ENCODE assay signal across 9 cellular contexts in the genomic region with DNA sequence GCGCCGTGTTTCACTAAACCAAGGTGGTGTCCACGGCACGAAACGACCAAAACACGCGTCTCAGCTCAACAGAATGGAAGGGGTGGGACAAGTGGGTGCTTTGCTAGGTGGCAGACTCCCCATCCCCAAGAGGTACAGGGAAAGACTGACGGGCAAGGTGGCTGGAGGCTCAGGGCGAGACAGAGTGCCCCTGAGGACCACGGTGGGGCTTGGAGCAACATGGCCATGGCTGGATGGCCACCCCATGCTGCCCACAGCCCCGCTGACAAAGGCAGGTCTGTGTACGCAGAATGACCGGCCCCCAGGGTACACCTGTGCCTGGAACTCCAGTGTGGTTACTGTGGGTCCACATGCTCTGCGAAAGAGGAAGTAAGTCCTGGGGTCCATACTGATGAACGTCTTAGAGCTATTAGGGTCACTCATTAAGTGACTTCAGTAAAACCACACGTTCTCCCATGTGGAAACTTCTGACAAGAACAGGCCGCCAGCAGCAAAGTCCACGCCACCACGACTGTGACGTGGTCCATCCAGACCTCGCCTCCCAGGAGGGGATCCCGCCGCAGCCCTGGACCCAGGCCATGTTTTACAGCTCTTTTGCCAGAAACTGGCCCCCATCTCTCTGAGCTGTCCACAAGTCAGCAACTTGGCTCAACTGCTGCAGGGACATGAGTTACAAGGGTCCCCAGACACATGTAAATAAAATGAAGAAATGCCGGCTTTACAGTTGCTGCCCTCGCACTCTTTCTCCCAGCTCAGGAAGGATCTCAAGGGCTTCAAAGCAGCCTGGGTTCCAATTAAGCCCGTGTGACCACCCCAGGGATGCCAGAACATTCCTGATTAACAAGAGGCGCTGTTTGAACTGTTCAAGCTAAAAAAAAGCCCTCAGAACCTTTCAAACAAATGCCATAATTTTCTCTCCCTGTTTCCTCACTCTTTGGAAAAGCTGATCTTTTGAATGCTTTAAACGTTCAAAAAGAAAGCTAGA.
DNase-seq lines count a peak whose midpoint lies in the region; ATAC-seq and TF ChIP-seq lines count a peak whose summit lies in the region.
"Had no signal": no experiment of that assay in that cellular context is flagged by ENCODE, and none has a peak within 500 bp of the region (broad histone marks: within the 10 kb centered on the region; RNA-seq: fewer than 3 reads in every experiment).

No MANE protein-coding gene starts in this region.

- H3K9me3 ChIP-seq in mucosa of descending colon, result no peaks in the 10 kb centered on the region

- peaks cover 12% of the 10 kb centered on the region in 3 donors for H3K4me1 Mint-ChIP-seq in naive B cell
- H3K4me1 Mint-ChIP-seq in activated T-cell treated with anti-CD3 and anti-CD28 coated beads, Interleukin-2, amount 50 U/mL, for 72 hours (ENCODE audit: low read depth), result peaks cover 4% of the 10 kb centered on the region
- H3K4me1 Mint-ChIP-seq: activated naive CD4-positive, alpha-beta T cell treated with anti-CD3 and anti-CD28 coated beads, Interleukin-2, amount 50 U/mL, for 24 hours had no signal

- H3K4me3 ChIP-seq in mucosa of descending colon, result no peak overlapping the region

- H3K27ac Mint-ChIP-seq in naive B cell, result peak overlapping the region in 4 of 6 donors; percentile 28 to 92 (median 47)
- H3K27ac Mint-ChIP-seq in activated T-cell treated with anti-CD3 and anti-CD28 coated beads, Interleukin-2, amount 50 U/mL, for 72 hours, result no peak overlapping the region
- H3K27ac Mint-ChIP-seq: activated naive CD4-positive, alpha-beta T cell treated with anti-CD3 and anti-CD28 coated beads, Interleukin-2, amount 50 U/mL, for 24 hours had no signal

- intact Hi-C loops in mucosa of descending colon (cut with DNase I, micrococcal nuclease), result no loop called here

- no peak overlapping the region for H3K4me3 Mint-ChIP-seq in naive B cell
- H3K4me3 Mint-ChIP-seq in activated T-cell treated with anti-CD3 and anti-CD28 coated beads, Interleukin-2, amount 50 U/mL, for 72 hours, result no peak overlapping the region
- H3K4me3 Mint-ChIP-seq: activated naive CD4-positive, alpha-beta T cell treated with anti-CD3 and anti-CD28 coated beads, Interleukin-2, amount 50 U/mL, for 24 hours had no signal

- ATAC-seq in GM18858 (IDR thresholded peaks at IDR 0.05; ENCODE audit: unreplicated experiment) (peak; percentile 90), GM21737 (IDR thresholded peaks at IDR 0.05; ENCODE audit: unreplicated experiment) (peak; percentile 90), HG03571 (IDR thresholded peaks at IDR 0.05; ENCODE audit: unreplicated experiment) (peak; percentile 97), naive B cell (ENCODE audit: low read depth in 2 of 2) (peak; percentile 78 to 83), mucosa of descending colon (no peak)
- no peak for ATAC-seq in activated T-cell treated with anti-CD3 and anti-CD28 coated beads, Interleukin-2, amount 50 U/mL, for 72 hours (replicated peaks in 1 of 2)

- DNase-seq in naive B cell (peak; percentile 13), NCI-H774 (lab: John Stamatoyannopoulos, UW) (no peak), mucosa of descending colon (no peak), cerebellar cortex (ENCODE audit: low spot score) (no peak)
- no peak for DNase-seq in activated T-cell treated with anti-CD3 and anti-CD28 coated beads, Interleukin-2, amount 50 U/mL, for 72 hours

- no peak for TF ChIP-seq CTCF in mucosa of descending colon (IDR thresholded peaks at IDR 0.05)

- H3K36me3 ChIP-seq in mucosa of descending colon (ENCODE audit: low read depth), result no peaks in the 10 kb centered on the region

- H3K27me3 Mint-ChIP-seq in naive B cell, result no peaks in the 10 kb centered on the region
- no peaks in the 10 kb centered on the region for H3K27me3 Mint-ChIP-seq in activated T-cell treated with anti-CD3 and anti-CD28 coated beads, Interleukin-2, amount 50 U/mL, for 72 hours (ENCODE audit: low read depth)
- H3K27me3 Mint-ChIP-seq: activated naive CD4-positive, alpha-beta T cell treated with anti-CD3 and anti-CD28 coated beads, Interleukin-2, amount 50 U/mL, for 24 hours had no signal

- peaks cover 0 to 5% of the 10 kb centered on the region in 2 donors for H3K36me3 Mint-ChIP-seq in naive B cell
- H3K36me3 Mint-ChIP-seq in activated T-cell treated with anti-CD3 and anti-CD28 coated beads, Interleukin-2, amount 50 U/mL, for 72 hours (ENCODE audit: insufficient read depth in 2 of 2), result peaks cover 0 to 1% of the 10 kb centered on the region in 2 donors

- no peaks in the 10 kb centered on the region for H3K4me1 ChIP-seq in mucosa of descending colon (ENCODE audit: low read depth)

- H3K9me3 Mint-ChIP-seq in naive B cell, result no peaks in the 10 kb centered on the region
- H3K9me3 Mint-ChIP-seq in activated T-cell treated with anti-CD3 and anti-CD28 coated beads, Interleukin-2, amount 50 U/mL, for 72 hours, result no peaks in the 10 kb centered on the region
- H3K9me3 Mint-ChIP-seq: activated naive CD4-positive, alpha-beta T cell treated with anti-CD3 and anti-CD28 coated beads, Interleukin-2, amount 50 U/mL, for 24 hours had no signal

Comparison
In these comparisons a context has a peak if more than half of its experiments do, and no peak if none do; other contexts are left out.
1. ATAC-seq: peak in GM18858 (single experiment), GM21737 (single experiment), HG03571 (single experiment) and naive B cell (2 of 2); none in mucosa of descending colon (single experiment) and activated T-cell treated with anti-CD3 and anti-CD28 coated beads, Interleukin-2, amount 50 U/mL, for 72 hours (0 of 2).